In genomic region chr2:220081171-220081570, GRCh38 we compare ENCODE assay signal across 26 cellular contexts.
"Had no signal": no experiment of that assay in that cellular context is flagged by ENCODE, and none has a peak within 500 bp of the region (broad histone marks: within the 10 kb centered on the region; RNA-seq: fewer than 3 reads in every experiment).

No MANE protein-coding gene starts in this region.

- ATAC-seq: activated T-cell treated with anti-CD3 and anti-CD28 coated beads, Interleukin-2, amount 50 U/mL, for 4 hours; activated T-helper 17 cell treated with anti-CD3 and anti-CD28 coated beads, Interleukin-2, amount 50 U/mL, for 72 hours; effector memory CD8-positive, alpha-beta T cell; mucosa of descending colon; natural killer cell treated with Interleukin-12 subunit alpha and Interleukin-12 subunit beta and Interleukin-15 and Interleukin-18, amount 100 ng/mL, for 72 hours; T-helper 17 cell had no signal

- H3K9me3 Mint-ChIP-seq: activated CD4-positive, alpha-beta memory T cell treated with anti-CD3 and anti-CD28 coated beads, Interleukin-2, amount 10 ng/mL, durations not matched to agents 7 days and 5 days; activated CD4-positive, alpha-beta T cell treated with anti-CD3 and anti-CD28 coated beads, Interleukin-2, amount 10 ng/mL, durations not matched to agents 7 days and 5 days; activated T-cell treated with anti-CD3 and anti-CD28 coated beads, Interleukin-2, amount 50 U/mL, for 4 hours; activated T-helper 17 cell treated with anti-CD3 and anti-CD28 coated beads, Interleukin-2, amount 50 U/mL, for 72 hours; effector memory CD8-positive, alpha-beta T cell had no signal

- H3K4me3 Mint-ChIP-seq: activated CD4-positive, alpha-beta memory T cell treated with anti-CD3 and anti-CD28 coated beads, Interleukin-2, amount 10 ng/mL, durations not matched to agents 7 days and 5 days; activated CD4-positive, alpha-beta T cell treated with anti-CD3 and anti-CD28 coated beads, Interleukin-2, amount 10 ng/mL, durations not matched to agents 7 days and 5 days; activated T-cell treated with anti-CD3 and anti-CD28 coated beads, Interleukin-2, amount 50 U/mL, for 4 hours; activated T-helper 17 cell treated with anti-CD3 and anti-CD28 coated beads, Interleukin-2, amount 50 U/mL, for 72 hours; effector memory CD8-positive, alpha-beta T cell; natural killer cell treated with Interleukin-12 subunit alpha and Interleukin-12 subunit beta and Interleukin-15 and Interleukin-18, amount 100 ng/mL, for 72 hours; T-helper 17 cell had no signal

- H3K27me3 Mint-ChIP-seq: activated CD4-positive, alpha-beta memory T cell treated with anti-CD3 and anti-CD28 coated beads, Interleukin-2, amount 10 ng/mL, durations not matched to agents 7 days and 5 days; activated CD4-positive, alpha-beta T cell treated with anti-CD3 and anti-CD28 coated beads, Interleukin-2, amount 10 ng/mL, durations not matched to agents 7 days and 5 days; effector memory CD8-positive, alpha-beta T cell; natural killer cell treated with Interleukin-12 subunit alpha and Interleukin-12 subunit beta and Interleukin-15 and Interleukin-18, amount 100 ng/mL, for 72 hours had no signal

- H3K4me1 Mint-ChIP-seq: activated CD4-positive, alpha-beta memory T cell treated with anti-CD3 and anti-CD28 coated beads, Interleukin-2, amount 10 ng/mL, durations not matched to agents 7 days and 5 days; activated CD4-positive, alpha-beta T cell treated with anti-CD3 and anti-CD28 coated beads, Interleukin-2, amount 10 ng/mL, durations not matched to agents 7 days and 5 days; activated T-helper 17 cell treated with anti-CD3 and anti-CD28 coated beads, Interleukin-2, amount 50 U/mL, for 72 hours; T-helper 17 cell had no signal

- H3K4me1 ChIP-seq: prostate gland had no signal

- H3K27ac Mint-ChIP-seq: activated CD4-positive, alpha-beta memory T cell treated with anti-CD3 and anti-CD28 coated beads, Interleukin-2, amount 10 ng/mL, durations not matched to agents 7 days and 5 days; activated CD4-positive, alpha-beta T cell treated with anti-CD3 and anti-CD28 coated beads, Interleukin-2, amount 10 ng/mL, durations not matched to agents 7 days and 5 days; activated T-helper 17 cell treated with anti-CD3 and anti-CD28 coated beads, Interleukin-2, amount 50 U/mL, for 72 hours; effector memory CD8-positive, alpha-beta T cell; natural killer cell treated with Interleukin-12 subunit alpha and Interleukin-12 subunit beta and Interleukin-15 and Interleukin-18, amount 100 ng/mL, for 72 hours; T-helper 17 cell had no signal

- H3K9me3 ChIP-seq: left ventricle myocardium inferior, mucosa of descending colon, ovary, prostate gland, suprapubic skin, tibial nerve had no signal

- H3K36me3 Mint-ChIP-seq: natural killer cell treated with Interleukin-12 subunit alpha and Interleukin-12 subunit beta and Interleukin-15 and Interleukin-18, amount 100 ng/mL, for 72 hours had no signal

- H3K27ac ChIP-seq: left ventricle myocardium inferior, ovary, prostate gland, suprapubic skin, tibial nerve had no signal

- H3K4me3 ChIP-seq: left ventricle myocardium inferior, lung, mucosa of descending colon, ovary, prostate gland, suprapubic skin, tibial nerve had no signal

- DNase-seq: activated CD4-positive, alpha-beta memory T cell treated with anti-CD3 and anti-CD28 coated beads, Interleukin-2, amount 10 ng/mL, durations not matched to agents 7 days and 5 days; activated CD4-positive, alpha-beta T cell treated with anti-CD3 and anti-CD28 coated beads for 1 hour; activated CD4-positive, alpha-beta T cell treated with anti-CD3 and anti-CD28 coated beads, Interleukin-2, amount 10 ng/mL, durations not matched to agents 7 days and 5 days; activated CD8-positive, alpha-beta memory T cell treated with anti-CD3 and anti-CD28 coated beads, Interleukin-2, amount 50 U/mL, for 48 hours; activated gamma-delta T cell treated with Interleukin-2 at 50 U/mL for 16 hours; activated naive CD4-positive, alpha-beta T cell treated with anti-CD3 and anti-CD28 coated beads, Interleukin-2, amount 50 U/mL, for 16 hours; activated T-cell treated with anti-CD3 and anti-CD28 coated beads, Interleukin-2, amount 50 U/mL, for 4 hours; amniotic stem cell; caudate nucleus; cortex of kidney; effector memory CD8-positive, alpha-beta T cell; head of caudate nucleus; hippocampal formation; kidney glomerular epithelial cell; left ventricle myocardium inferior; mucosa of descending colon; ovary; stimulated activated naive CD4-positive, alpha-beta T cell; T-helper 17 cell; T1000 had no signal

- H3K36me3 ChIP-seq: left ventricle myocardium inferior, ovary, prostate gland, suprapubic skin, tibial nerve had no signal

- H3K27me3 ChIP-seq: ovary, suprapubic skin, tibial nerve had no signal
